ENCODE assay signal across 14 cellular contexts in genomic region chr19:37982655-37983054, GRCh38.
"Had no signal": no experiment of that assay in that cellular context is flagged by ENCODE, and none has a peak within 500 bp of the region (broad histone marks: within the 10 kb centered on the region; RNA-seq: fewer than 3 reads in every experiment).

No MANE protein-coding gene starts in this region.

- ATAC-seq: gastrocnemius medialis had no signal

- H3K36me3 ChIP-seq: cardiac muscle cell, gastrocnemius medialis, left ventricle myocardium inferior, neural progenitor cell, pancreas, stomach, tibial artery had no signal

- H3K27ac ChIP-seq: cardiac muscle cell, gastrocnemius medialis, left ventricle myocardium inferior, neural progenitor cell, tibial artery had no signal

- DNase-seq: activated CD4-positive, alpha-beta memory T cell treated with anti-CD3 and anti-CD28 coated beads for 36 hours; activated naive CD8-positive, alpha-beta T cell treated with anti-CD3 and anti-CD28 coated beads, Interleukin-2, amount 10 ng/mL, durations not matched to agents 7 days and 5 days; activated T-cell treated with anti-CD3 and anti-CD28 coated beads, Interleukin-2, amount 50 U/mL, for 48 hours; gastrocnemius medialis; kidney; left ventricle myocardium inferior; mesendoderm; retina; stimulated activated CD4-positive, alpha-beta T cell treated with anti-CD3 and anti-CD28 coated beads, Interleukin-4, amount 100 ng/mL, for 4 hours had no signal

- H3K27me3 ChIP-seq: cardiac muscle cell, gastrocnemius medialis, neural progenitor cell, pancreas, stomach, tibial artery had no signal

- H3K9me3 ChIP-seq: gastrocnemius medialis, left ventricle myocardium inferior, pancreas, stomach, tibial artery had no signal

- H3K4me2 ChIP-seq: neural progenitor cell had no signal

- H3K9ac ChIP-seq: neural progenitor cell had no signal

- H3K4me3 ChIP-seq: cardiac muscle cell, gastrocnemius medialis, left ventricle myocardium inferior, neural progenitor cell, pancreas, stomach, tibial artery had no signal

- H2AFZ ChIP-seq: neural progenitor cell had no signal
